Comparison of ENCODE assay signal across 1 cellular context in the genomic region with DNA sequence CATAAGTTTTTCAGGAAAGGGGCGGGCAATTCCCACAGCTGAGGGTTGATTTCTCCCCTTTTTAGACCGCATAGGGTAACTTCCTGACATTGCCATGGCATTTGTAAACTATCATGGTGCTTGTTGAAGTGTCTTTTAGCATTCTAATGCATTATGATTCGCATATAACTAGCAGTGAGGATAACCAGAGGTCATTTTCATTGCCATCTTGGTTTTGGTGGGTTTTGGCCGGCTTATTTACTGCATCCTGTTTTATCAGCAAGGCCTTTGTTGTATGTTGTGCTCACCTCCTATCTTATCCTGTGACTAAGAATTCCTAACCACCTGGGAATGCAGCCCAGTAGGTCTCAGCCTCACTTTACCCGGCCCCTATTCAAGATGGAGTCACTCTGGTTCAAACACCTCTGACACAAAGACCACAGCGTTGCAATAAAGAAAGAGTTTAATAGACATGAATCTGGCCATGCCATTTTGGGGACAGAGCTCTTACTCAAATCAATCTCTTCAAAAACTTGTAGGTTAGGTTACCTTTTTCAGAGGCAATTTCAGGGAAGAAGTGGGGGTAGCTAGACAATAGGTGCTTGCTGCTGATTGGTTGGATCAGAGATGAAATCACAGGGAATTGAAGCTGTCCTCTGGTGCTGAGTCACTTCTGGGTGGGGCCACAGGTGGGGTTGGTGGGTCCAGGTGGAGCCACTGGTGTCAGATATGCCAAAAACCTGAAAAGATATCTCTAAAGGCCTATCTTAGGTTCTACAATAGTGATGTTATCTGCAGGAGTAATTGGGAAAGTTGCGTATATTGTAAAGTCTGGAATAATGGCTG.
TF ChIP-seq lines count a peak whose summit lies in the region.

No MANE protein-coding gene starts in this region.

TF ChIP-seq in GM23338, 12 proteins besides CTCF, POLR2A, EP300 and RAD21 (continued from another document):
- TF ChIP-seq, protein P1, sequence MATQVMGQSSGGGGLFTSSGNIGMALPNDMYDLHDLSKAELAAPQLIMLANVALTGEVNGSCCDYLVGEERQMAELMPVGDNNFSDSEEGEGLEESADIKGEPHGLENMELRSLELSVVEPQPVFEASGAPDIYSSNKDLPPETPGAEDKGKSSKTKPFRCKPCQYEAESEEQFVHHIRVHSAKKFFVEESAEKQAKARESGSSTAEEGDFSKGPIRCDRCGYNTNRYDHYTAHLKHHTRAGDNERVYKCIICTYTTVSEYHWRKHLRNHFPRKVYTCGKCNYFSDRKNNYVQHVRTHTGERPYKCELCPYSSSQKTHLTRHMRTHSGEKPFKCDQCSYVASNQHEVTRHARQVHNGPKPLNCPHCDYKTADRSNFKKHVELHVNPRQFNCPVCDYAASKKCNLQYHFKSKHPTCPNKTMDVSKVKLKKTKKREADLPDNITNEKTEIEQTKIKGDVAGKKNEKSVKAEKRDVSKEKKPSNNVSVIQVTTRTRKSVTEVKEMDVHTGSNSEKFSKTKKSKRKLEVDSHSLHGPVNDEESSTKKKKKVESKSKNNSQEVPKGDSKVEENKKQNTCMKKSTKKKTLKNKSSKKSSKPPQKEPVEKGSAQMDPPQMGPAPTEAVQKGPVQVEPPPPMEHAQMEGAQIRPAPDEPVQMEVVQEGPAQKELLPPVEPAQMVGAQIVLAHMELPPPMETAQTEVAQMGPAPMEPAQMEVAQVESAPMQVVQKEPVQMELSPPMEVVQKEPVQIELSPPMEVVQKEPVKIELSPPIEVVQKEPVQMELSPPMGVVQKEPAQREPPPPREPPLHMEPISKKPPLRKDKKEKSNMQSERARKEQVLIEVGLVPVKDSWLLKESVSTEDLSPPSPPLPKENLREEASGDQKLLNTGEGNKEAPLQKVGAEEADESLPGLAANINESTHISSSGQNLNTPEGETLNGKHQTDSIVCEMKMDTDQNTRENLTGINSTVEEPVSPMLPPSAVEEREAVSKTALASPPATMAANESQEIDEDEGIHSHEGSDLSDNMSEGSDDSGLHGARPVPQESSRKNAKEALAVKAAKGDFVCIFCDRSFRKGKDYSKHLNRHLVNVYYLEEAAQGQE (IDR thresholded peaks at IDR 0.05; ENCODE audit: unreplicated experiment), result no peak
- no peak for TF ChIP-seq NANOG (IDR thresholded peaks at IDR 0.05; ENCODE audit: borderline replicate concordance)
- no peak for TF ChIP-seq POLR2AphosphoS5 (IDR thresholded peaks at IDR 0.05; ENCODE audit: low read depth)
- TF ChIP-seq, protein P2, sequence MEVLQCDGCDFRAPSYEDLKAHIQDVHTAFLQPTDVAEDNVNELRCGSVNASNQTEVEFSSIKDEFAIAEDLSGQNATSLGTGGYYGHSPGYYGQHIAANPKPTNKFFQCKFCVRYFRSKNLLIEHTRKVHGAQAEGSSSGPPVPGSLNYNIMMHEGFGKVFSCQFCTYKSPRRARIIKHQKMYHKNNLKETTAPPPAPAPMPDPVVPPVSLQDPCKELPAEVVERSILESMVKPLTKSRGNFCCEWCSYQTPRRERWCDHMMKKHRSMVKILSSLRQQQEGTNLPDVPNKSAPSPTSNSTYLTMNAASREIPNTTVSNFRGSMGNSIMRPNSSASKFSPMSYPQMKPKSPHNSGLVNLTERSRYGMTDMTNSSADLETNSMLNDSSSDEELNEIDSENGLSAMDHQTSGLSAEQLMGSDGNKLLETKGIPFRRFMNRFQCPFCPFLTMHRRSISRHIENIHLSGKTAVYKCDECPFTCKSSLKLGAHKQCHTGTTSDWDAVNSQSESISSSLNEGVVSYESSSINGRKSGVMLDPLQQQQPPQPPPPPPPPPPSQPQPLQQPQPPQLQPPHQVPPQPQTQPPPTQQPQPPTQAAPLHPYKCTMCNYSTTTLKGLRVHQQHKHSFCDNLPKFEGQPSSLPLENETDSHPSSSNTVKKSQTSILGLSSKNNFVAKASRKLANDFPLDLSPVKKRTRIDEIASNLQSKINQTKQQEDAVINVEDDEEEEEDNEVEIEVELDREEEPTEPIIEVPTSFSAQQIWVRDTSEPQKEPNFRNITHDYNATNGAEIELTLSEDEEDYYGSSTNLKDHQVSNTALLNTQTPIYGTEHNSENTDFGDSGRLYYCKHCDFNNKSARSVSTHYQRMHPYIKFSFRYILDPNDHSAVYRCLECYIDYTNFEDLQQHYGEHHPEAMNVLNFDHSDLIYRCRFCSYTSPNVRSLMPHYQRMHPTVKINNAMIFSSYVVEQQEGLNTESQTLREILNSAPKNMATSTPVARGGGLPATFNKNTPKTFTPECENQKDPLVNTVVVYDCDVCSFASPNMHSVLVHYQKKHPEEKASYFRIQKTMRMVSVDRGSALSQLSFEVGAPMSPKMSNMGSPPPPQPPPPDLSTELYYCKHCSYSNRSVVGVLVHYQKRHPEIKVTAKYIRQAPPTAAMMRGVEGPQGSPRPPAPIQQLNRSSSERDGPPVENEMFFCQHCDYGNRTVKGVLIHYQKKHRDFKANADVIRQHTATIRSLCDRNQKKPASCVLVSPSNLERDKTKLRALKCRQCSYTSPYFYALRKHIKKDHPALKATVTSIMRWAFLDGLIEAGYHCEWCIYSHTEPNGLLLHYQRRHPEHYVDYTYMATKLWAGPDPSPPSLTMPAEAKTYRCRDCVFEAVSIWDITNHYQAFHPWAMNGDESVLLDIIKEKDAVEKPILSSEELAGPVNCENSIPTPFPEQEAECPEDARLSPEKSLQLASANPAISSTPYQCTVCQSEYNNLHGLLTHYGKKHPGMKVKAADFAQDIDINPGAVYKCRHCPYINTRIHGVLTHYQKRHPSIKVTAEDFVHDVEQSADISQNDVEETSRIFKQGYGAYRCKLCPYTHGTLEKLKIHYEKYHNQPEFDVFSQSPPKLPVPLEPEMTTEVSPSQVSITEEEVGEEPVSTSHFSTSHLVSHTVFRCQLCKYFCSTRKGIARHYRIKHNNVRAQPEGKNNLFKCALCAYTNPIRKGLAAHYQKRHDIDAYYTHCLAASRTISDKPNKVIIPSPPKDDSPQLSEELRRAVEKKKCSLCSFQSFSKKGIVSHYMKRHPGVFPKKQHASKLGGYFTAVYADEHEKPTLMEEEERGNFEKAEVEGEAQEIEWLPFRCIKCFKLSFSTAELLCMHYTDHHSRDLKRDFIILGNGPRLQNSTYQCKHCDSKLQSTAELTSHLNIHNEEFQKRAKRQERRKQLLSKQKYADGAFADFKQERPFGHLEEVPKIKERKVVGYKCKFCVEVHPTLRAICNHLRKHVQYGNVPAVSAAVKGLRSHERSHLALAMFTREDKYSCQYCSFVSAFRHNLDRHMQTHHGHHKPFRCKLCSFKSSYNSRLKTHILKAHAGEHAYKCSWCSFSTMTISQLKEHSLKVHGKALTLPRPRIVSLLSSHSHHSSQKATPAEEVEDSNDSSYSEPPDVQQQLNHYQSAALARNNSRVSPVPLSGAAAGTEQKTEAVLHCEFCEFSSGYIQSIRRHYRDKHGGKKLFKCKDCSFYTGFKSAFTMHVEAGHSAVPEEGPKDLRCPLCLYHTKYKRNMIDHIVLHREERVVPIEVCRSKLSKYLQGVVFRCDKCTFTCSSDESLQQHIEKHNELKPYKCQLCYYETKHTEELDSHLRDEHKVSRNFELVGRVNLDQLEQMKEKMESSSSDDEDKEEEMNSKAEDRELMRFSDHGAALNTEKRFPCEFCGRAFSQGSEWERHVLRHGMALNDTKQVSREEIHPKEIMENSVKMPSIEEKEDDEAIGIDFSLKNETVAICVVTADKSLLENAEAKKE (CRISPR knock-in tag; IDR thresholded peaks at IDR 0.05), result no peak
- no peak for TF ChIP-seq CREB1 (CRISPR knock-in tag; IDR thresholded peaks at IDR 0.05; ENCODE audit: low read depth)
